9 cellular contexts compared by ENCODE assay signal in the genomic region with DNA sequence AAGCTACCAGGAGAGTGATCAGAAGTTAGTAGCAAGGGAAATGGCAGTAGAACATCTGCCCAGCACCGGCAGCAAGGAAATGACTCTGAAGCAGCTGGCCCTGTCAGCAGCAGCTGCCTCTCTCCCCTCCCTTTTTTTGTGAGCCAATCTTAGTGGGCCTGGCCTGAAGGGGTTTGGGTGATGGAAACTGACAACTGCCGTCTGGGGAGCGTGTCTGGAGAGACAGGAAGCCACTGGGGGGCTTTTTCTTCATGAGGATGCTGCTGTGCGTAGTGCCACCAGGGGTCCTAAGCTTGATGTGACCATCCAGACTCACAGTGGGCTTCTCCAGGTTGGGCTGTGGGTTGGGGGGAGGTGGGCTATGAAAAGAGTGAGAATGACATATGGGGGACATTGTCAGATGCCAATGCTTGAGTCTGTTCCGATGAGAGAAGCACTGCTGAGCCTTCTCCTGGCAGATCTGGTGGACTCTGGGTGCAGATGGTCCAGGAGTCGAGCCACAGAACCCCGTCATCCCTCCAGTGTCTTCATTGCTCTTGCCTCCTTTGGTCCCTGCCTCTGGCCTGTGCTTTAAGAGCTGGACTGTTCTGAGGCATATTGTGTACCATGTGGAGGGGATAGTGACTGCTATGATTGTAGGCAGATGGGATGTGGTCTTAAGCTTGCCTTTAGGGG.
DNase-seq lines count a peak whose midpoint lies in the region; ATAC-seq and TF ChIP-seq lines count a peak whose summit lies in the region.
"Had no signal": no experiment of that assay in that cellular context is flagged by ENCODE, and none has a peak within 500 bp of the region (broad histone marks: within the 10 kb centered on the region; RNA-seq: fewer than 3 reads in every experiment).

No MANE protein-coding gene starts in this region.

- peak; percentile 88 for ATAC-seq in activated CD8-positive, alpha-beta T cell treated with anti-CD3 and anti-CD28 coated beads for 36 hours
- no peak for ATAC-seq in activated CD8-positive, alpha-beta T cell treated with anti-CD3 and anti-CD28 coated beads, Interleukin-2, amount 10 ng/mL, durations not matched to agents 7 days and 5 days
- no peak for ATAC-seq in aorta (ENCODE audit: low FRiP score)

- H3K27me3 Mint-ChIP-seq in activated CD8-positive, alpha-beta T cell treated with anti-CD3 and anti-CD28 coated beads for 36 hours: peaks cover 2% of the 10 kb centered on the region
- no peaks in the 10 kb centered on the region for H3K27me3 Mint-ChIP-seq in activated CD8-positive, alpha-beta T cell treated with anti-CD3 and anti-CD28 coated beads, Interleukin-2, amount 10 ng/mL, durations not matched to agents 7 days and 5 days (ENCODE audit: low read depth)

- 89% methylated on average over 6 of the region's 7 CpGs for WGBS in suprapubic skin
- WGBS in aorta, 2 donors: 94 to 95% methylated on average over 7 of the region's 7 CpGs

- CTCF ChIA-PET in activated CD8-positive, alpha-beta T cell treated with anti-CD3 and anti-CD28 coated beads for 36 hours (lab: Charles Lee): interaction anchor here (0.8 to 2.9 kb wide), 4 partner anchors 9 to 84 kb away, joined by 3 to 22 read pairs (median 6); no protein-coding TSS in a partner anchor
- CTCF ChIA-PET in activated CD8-positive, alpha-beta T cell treated with anti-CD3 and anti-CD28 coated beads, Interleukin-2, amount 10 ng/mL, durations not matched to agents 7 days and 5 days (lab: Charles Lee): interaction anchor here (0.7 to 1.5 kb wide), 6 partner anchors 9 to 98 kb away, joined by 3 to 7 read pairs (median 4); no protein-coding TSS in a partner anchor
- CTCF ChIA-PET in OCI-LY7 (lab: Charles Lee; ENCODE audit: unreplicated experiment): interaction anchor here (0.7 kb wide), 1 partner anchor 19 kb away, joined by 3 read pairs; no protein-coding TSS in a partner anchor

- H3K9ac ChIP-seq in iPS-18a (ENCODE audit: low read length): no peak overlapping the region

- TF ChIP-seq POLR2A in suprapubic skin (IDR thresholded peaks at IDR 0.05): no peak

- H3K27ac Mint-ChIP-seq in activated CD8-positive, alpha-beta T cell treated with anti-CD3 and anti-CD28 coated beads for 36 hours: no peak overlapping the region
- no peak overlapping the region for H3K27ac Mint-ChIP-seq in activated CD8-positive, alpha-beta T cell treated with anti-CD3 and anti-CD28 coated beads, Interleukin-2, amount 10 ng/mL, durations not matched to agents 7 days and 5 days

- intact Hi-C loops in activated CD8-positive, alpha-beta T cell treated with anti-CD3 and anti-CD28 coated beads for 36 hours (cut with micrococcal nuclease): no loop called here
- intact Hi-C loops in OCI-LY7 (cut with micrococcal nuclease; ENCODE audit: unreplicated experiment): no loop called here
- intact Hi-C loops in aorta (cut with DNase I): no loop called here

- peak overlapping the region; percentile 68 for H2AFZ ChIP-seq in OCI-LY7 (ENCODE audit: low read length)

- H3K27ac ChIP-seq in OCI-LY7 (ENCODE audit: low read depth, low read length, poor library complexity, severe bottlenecking) (peak overlapping the region; percentile 6), iPS-18a (ENCODE audit: low read length) (no peak overlapping the region), suprapubic skin (peak overlapping the region; percentile 18), aorta (ENCODE audit: low read depth in 1 of 2, low read length in 2 of 2) (no peak overlapping the region)

- POLR2A ChIA-PET in activated CD8-positive, alpha-beta T cell treated with anti-CD3 and anti-CD28 coated beads for 36 hours (lab: Charles Lee): interaction anchor here (1.3 to 3.4 kb wide), 2 partner anchors 8 to 11 kb away, joined by 5 to 21 read pairs; no protein-coding TSS in a partner anchor
- POLR2A ChIA-PET in activated CD8-positive, alpha-beta T cell treated with anti-CD3 and anti-CD28 coated beads, Interleukin-2, amount 10 ng/mL, durations not matched to agents 7 days and 5 days (lab: Charles Lee): interaction anchor here (1.0 kb wide), 1 partner anchor 88 kb away, joined by 3 read pairs; no protein-coding TSS in a partner anchor
- POLR2A ChIA-PET in OCI-LY7 (lab: Charles Lee): interaction anchor here (0.6 to 1.2 kb wide), 7 partner anchors 9 to 360 kb away, joined by 3 to 5 read pairs (median 3); no protein-coding TSS in a partner anchor

- H3K27me3 ChIP-seq in iPS-18a (ENCODE audit: control insufficient read depth, insufficient read depth, low read length): no peaks in the 10 kb centered on the region
- no peaks in the 10 kb centered on the region for H3K27me3 ChIP-seq in suprapubic skin
- no peaks in the 10 kb centered on the region for H3K27me3 ChIP-seq in aorta (ENCODE audit: control insufficient read depth in 1 of 2, insufficient read depth in 2 of 2, low read length in 1 of 2)

- H3K4me2 ChIP-seq in OCI-LY7 (ENCODE audit: low read length): peak overlapping the region; percentile 43

- H3K4me3 ChIP-seq in OCI-LY7 (ENCODE audit: low read depth, low read length, poor library complexity, severe bottlenecking) (no peak overlapping the region), iPS-18a (ENCODE audit: low read length) (peak overlapping the region; percentile 22), suprapubic skin (no peak overlapping the region), aorta (ENCODE audit: low read length in 2 of 2) (no peak overlapping the region)

- H3K4me1 ChIP-seq in OCI-LY7 (ENCODE audit: insufficient read depth, low read length, poor library complexity, severe bottlenecking) (peaks cover 52% of the 10 kb centered on the region), iPS-18a (ENCODE audit: control insufficient read depth, low read depth, low read length) (peaks cover 43% of the 10 kb centered on the region), suprapubic skin (peaks cover 5% of the 10 kb centered on the region), aorta (ENCODE audit: control insufficient read depth in 1 of 2, insufficient read depth in 2 of 2, low read length in 2 of 2) (no peaks in the 10 kb centered on the region)

- H3K36me3 ChIP-seq in OCI-LY7 (ENCODE audit: insufficient read depth, low read length) (no peaks in the 10 kb centered on the region; the same call in 1 of the 2 replicates), iPS-18a (ENCODE audit: control insufficient read depth, low read depth, low read length) (no peaks in the 10 kb centered on the region), suprapubic skin (no peaks in the 10 kb centered on the region), aorta (ENCODE audit: control insufficient read depth in 1 of 2, insufficient read depth in 2 of 2, low read length in 1 of 2) (no peaks in the 10 kb centered on the region)

- peak; percentile 21 for TF ChIP-seq CTCF in activated CD8-positive, alpha-beta T cell treated with anti-CD3 and anti-CD28 coated beads for 36 hours (IDR thresholded peaks at IDR 0.05)
- peak; percentile 73 for TF ChIP-seq CTCF in OCI-LY7 (conservative IDR thresholded peaks at IDR 0.05; ENCODE audit: low read length)
- no peak for TF ChIP-seq CTCF in suprapubic skin (IDR thresholded peaks at IDR 0.05)

- BruUV-seq in OCI-LY7 (replicated peaks; lab: Mats Ljungman, UMichigan): no TSS peak

- no peaks in the 10 kb centered on the region for H3K9me3 Mint-ChIP-seq in activated CD8-positive, alpha-beta T cell treated with anti-CD3 and anti-CD28 coated beads for 36 hours
- H3K9me3 Mint-ChIP-seq in activated CD8-positive, alpha-beta T cell treated with anti-CD3 and anti-CD28 coated beads, Interleukin-2, amount 10 ng/mL, durations not matched to agents 7 days and 5 days (ENCODE audit: insufficient read depth): peaks cover 4% of the 10 kb centered on the region

- no peaks in the 10 kb centered on the region for H3K79me2 ChIP-seq in OCI-LY7 (ENCODE audit: insufficient read depth, low read depth, low read length)

- DNase-seq in activated CD8-positive, alpha-beta T cell treated with anti-CD3 and anti-CD28 coated beads for 36 hours: peak; percentile 54
- no peak for DNase-seq in activated CD8-positive, alpha-beta T cell treated with anti-CD3 and anti-CD28 coated beads, Interleukin-2, amount 10 ng/mL, durations not matched to agents 7 days and 5 days
- DNase-seq in OCI-LY7 (ENCODE audit: low spot score) (peak; percentile 86), suprapubic skin (ENCODE audit: low spot score in 2 of 2) (no peak), aorta (no peak), AG08395 (ENCODE audit: low spot score) (no peak)
- DNase-seq in stimulated activated CD4-positive, alpha-beta T cell treated with anti-CD3 and anti-CD28 coated beads, Interleukin-2, amount 100 ng/mL, for 24 hours: no peak
- DNase-seq: H7 had no signal

- no peaks in the 10 kb centered on the region for H3K36me3 Mint-ChIP-seq in activated CD8-positive, alpha-beta T cell treated with anti-CD3 and anti-CD28 coated beads for 36 hours (ENCODE audit: low read depth)
- peaks cover 7% of the 10 kb centered on the region for H3K36me3 Mint-ChIP-seq in activated CD8-positive, alpha-beta T cell treated with anti-CD3 and anti-CD28 coated beads, Interleukin-2, amount 10 ng/mL, durations not matched to agents 7 days and 5 days (ENCODE audit: low read depth)

- no peak for TF ChIP-seq EP300 in suprapubic skin (IDR thresholded peaks at IDR 0.05)

- peaks cover 11% of the 10 kb centered on the region for H3K4me1 Mint-ChIP-seq in activated CD8-positive, alpha-beta T cell treated with anti-CD3 and anti-CD28 coated beads for 36 hours (ENCODE audit: low read depth)
- peaks cover 14% of the 10 kb centered on the region for H3K4me1 Mint-ChIP-seq in activated CD8-positive, alpha-beta T cell treated with anti-CD3 and anti-CD28 coated beads, Interleukin-2, amount 10 ng/mL, durations not matched to agents 7 days and 5 days (ENCODE audit: low read depth)

- H3K9me3 ChIP-seq in OCI-LY7 (ENCODE audit: low read length) (no peaks in the 10 kb centered on the region), iPS-18a (ENCODE audit: control insufficient read depth, low read depth, low read length) (no peaks in the 10 kb centered on the region), suprapubic skin (no peaks in the 10 kb centered on the region), aorta (ENCODE audit: control insufficient read depth, low read length) (no peaks in the 10 kb centered on the region)

- H3K4me3 Mint-ChIP-seq in activated CD8-positive, alpha-beta T cell treated with anti-CD3 and anti-CD28 coated beads for 36 hours: no peak overlapping the region
- no peak overlapping the region for H3K4me3 Mint-ChIP-seq in activated CD8-positive, alpha-beta T cell treated with anti-CD3 and anti-CD28 coated beads, Interleukin-2, amount 10 ng/mL, durations not matched to agents 7 days and 5 days

- H4K20me1 ChIP-seq in OCI-LY7 (ENCODE audit: insufficient read depth, low read length): no peaks in the 10 kb centered on the region

- no peaks in the 10 kb centered on the region for H3K9me2 ChIP-seq in OCI-LY7 (ENCODE audit: insufficient read depth, low read length)

Comparison
In these comparisons a context has a peak if more than half of its experiments do, and no peak if none do; other contexts are left out.
1. DNase-seq: peak in activated CD8-positive, alpha-beta T cell treated with anti-CD3 and anti-CD28 coated beads for 36 hours (single experiment) and OCI-LY7 (single experiment); none in activated CD8-positive, alpha-beta T cell treated with anti-CD3 and anti-CD28 coated beads, Interleukin-2, amount 10 ng/mL, durations not matched to agents 7 days and 5 days (single experiment), suprapubic skin (0 of 2), aorta (0 of 2), AG08395 (single experiment) and stimulated activated CD4-positive, alpha-beta T cell treated with anti-CD3 and anti-CD28 coated beads, Interleukin-2, amount 100 ng/mL, for 24 hours (0 of 2).
2. CTCF ChIP-seq: peak in activated CD8-positive, alpha-beta T cell treated with anti-CD3 and anti-CD28 coated beads for 36 hours (single experiment) and OCI-LY7 (single experiment); none in suprapubic skin (0 of 2).
3. H3K27ac ChIP-seq: peak in OCI-LY7 (single experiment) and suprapubic skin (single experiment); none in iPS-18a (single experiment) and aorta (0 of 2).